In the genomic region with DNA sequence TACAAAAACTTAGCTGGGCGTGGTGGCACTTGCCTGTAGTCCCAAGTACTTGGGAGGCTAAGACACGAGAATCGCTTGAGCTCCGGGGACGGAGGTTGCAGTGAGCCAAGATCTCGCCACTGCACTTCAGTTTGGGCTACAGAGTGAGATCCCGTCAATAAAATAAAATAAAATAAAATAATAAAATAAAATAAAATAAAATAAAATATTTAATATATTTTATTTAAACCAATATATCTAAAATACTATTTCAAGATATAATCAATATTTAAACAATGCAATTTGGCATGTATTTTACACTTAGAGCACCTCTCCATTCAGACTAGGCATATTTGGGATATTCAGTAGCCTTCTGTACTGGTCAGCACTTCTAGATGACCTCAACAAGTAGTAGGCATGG, we compare ENCODE assay signal across 3 cellular contexts.
TF ChIP-seq lines count a peak whose summit lies in the region.

No MANE protein-coding gene starts in this region.

TF ChIP-seq in SK-N-SH, 30 proteins besides CTCF, POLR2A, EP300 and RAD21 (continued from another document):
- TF ChIP-seq, protein P1, sequence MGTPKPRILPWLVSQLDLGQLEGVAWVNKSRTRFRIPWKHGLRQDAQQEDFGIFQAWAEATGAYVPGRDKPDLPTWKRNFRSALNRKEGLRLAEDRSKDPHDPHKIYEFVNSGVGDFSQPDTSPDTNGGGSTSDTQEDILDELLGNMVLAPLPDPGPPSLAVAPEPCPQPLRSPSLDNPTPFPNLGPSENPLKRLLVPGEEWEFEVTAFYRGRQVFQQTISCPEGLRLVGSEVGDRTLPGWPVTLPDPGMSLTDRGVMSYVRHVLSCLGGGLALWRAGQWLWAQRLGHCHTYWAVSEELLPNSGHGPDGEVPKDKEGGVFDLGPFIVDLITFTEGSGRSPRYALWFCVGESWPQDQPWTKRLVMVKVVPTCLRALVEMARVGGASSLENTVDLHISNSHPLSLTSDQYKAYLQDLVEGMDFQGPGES (IDR thresholded peaks at IDR 0.05; ENCODE audit: low read depth, low read length): no peak
- no peak for TF ChIP-seq GABPA (IDR thresholded peaks at IDR 0.05; ENCODE audit: low read depth)

TF ChIP-seq in SK-N-SH treated with all-trans-retinoic acid at 6 μM for 48 hours, 23 proteins besides CTCF, POLR2A, EP300 and RAD21 (continued from another document):
- TF ChIP-seq, protein P2, sequence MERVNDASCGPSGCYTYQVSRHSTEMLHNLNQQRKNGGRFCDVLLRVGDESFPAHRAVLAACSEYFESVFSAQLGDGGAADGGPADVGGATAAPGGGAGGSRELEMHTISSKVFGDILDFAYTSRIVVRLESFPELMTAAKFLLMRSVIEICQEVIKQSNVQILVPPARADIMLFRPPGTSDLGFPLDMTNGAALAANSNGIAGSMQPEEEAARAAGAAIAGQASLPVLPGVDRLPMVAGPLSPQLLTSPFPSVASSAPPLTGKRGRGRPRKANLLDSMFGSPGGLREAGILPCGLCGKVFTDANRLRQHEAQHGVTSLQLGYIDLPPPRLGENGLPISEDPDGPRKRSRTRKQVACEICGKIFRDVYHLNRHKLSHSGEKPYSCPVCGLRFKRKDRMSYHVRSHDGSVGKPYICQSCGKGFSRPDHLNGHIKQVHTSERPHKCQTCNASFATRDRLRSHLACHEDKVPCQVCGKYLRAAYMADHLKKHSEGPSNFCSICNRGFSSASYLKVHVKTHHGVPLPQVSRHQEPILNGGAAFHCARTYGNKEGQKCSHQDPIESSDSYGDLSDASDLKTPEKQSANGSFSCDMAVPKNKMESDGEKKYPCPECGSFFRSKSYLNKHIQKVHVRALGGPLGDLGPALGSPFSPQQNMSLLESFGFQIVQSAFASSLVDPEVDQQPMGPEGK (CRISPR knock-in tag; IDR thresholded peaks at IDR 0.05; ENCODE audit: borderline replicate concordance): no peak
- TF ChIP-seq ZNF70 (CRISPR knock-in tag; IDR thresholded peaks at IDR 0.05): no peak
- TF ChIP-seq, protein P3, sequence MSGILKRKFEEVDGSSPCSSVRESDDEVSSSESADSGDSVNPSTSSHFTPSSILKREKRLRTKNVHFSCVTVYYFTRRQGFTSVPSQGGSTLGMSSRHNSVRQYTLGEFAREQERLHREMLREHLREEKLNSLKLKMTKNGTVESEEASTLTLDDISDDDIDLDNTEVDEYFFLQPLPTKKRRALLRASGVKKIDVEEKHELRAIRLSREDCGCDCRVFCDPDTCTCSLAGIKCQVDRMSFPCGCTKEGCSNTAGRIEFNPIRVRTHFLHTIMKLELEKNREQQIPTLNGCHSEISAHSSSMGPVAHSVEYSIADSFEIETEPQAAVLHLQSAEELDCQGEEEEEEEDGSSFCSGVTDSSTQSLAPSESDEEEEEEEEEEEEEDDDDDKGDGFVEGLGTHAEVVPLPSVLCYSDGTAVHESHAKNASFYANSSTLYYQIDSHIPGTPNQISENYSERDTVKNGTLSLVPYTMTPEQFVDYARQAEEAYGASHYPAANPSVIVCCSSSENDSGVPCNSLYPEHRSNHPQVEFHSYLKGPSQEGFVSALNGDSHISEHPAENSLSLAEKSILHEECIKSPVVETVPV (CRISPR knock-in tag; IDR thresholded peaks at IDR 0.05): no peak
- no peak for TF ChIP-seq OSR1 (CRISPR knock-in tag; IDR thresholded peaks at IDR 0.05)
- no peak for TF ChIP-seq BACH2 (CRISPR knock-in tag; IDR thresholded peaks at IDR 0.05; ENCODE audit: borderline replicate concordance)
- TF ChIP-seq ZNF8 (CRISPR knock-in tag; IDR thresholded peaks at IDR 0.05): no peak
- no peak for TF ChIP-seq RARB (CRISPR knock-in tag; IDR thresholded peaks at IDR 0.05)

TF ChIP-seq in GM23338, 12 proteins besides CTCF, POLR2A, EP300 and RAD21 (continued from another document):
- TF ChIP-seq, protein P4, sequence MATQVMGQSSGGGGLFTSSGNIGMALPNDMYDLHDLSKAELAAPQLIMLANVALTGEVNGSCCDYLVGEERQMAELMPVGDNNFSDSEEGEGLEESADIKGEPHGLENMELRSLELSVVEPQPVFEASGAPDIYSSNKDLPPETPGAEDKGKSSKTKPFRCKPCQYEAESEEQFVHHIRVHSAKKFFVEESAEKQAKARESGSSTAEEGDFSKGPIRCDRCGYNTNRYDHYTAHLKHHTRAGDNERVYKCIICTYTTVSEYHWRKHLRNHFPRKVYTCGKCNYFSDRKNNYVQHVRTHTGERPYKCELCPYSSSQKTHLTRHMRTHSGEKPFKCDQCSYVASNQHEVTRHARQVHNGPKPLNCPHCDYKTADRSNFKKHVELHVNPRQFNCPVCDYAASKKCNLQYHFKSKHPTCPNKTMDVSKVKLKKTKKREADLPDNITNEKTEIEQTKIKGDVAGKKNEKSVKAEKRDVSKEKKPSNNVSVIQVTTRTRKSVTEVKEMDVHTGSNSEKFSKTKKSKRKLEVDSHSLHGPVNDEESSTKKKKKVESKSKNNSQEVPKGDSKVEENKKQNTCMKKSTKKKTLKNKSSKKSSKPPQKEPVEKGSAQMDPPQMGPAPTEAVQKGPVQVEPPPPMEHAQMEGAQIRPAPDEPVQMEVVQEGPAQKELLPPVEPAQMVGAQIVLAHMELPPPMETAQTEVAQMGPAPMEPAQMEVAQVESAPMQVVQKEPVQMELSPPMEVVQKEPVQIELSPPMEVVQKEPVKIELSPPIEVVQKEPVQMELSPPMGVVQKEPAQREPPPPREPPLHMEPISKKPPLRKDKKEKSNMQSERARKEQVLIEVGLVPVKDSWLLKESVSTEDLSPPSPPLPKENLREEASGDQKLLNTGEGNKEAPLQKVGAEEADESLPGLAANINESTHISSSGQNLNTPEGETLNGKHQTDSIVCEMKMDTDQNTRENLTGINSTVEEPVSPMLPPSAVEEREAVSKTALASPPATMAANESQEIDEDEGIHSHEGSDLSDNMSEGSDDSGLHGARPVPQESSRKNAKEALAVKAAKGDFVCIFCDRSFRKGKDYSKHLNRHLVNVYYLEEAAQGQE (IDR thresholded peaks at IDR 0.05; ENCODE audit: unreplicated experiment): no peak
- no peak for TF ChIP-seq ZNF114 (CRISPR knock-in tag; IDR thresholded peaks at IDR 0.05)
- no peak for TF ChIP-seq JUNB (IDR thresholded peaks at IDR 0.05; ENCODE audit: unreplicated experiment)
- no peak for TF ChIP-seq EZH2 (IDR thresholded peaks at IDR 0.05; ENCODE audit: low read depth, unreplicated experiment)
- TF ChIP-seq, protein P5, sequence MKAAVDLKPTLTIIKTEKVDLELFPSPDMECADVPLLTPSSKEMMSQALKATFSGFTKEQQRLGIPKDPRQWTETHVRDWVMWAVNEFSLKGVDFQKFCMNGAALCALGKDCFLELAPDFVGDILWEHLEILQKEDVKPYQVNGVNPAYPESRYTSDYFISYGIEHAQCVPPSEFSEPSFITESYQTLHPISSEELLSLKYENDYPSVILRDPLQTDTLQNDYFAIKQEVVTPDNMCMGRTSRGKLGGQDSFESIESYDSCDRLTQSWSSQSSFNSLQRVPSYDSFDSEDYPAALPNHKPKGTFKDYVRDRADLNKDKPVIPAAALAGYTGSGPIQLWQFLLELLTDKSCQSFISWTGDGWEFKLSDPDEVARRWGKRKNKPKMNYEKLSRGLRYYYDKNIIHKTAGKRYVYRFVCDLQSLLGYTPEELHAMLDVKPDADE (IDR thresholded peaks at IDR 0.05): no peak
- TF ChIP-seq NANOG (IDR thresholded peaks at IDR 0.05; ENCODE audit: borderline replicate concordance): no peak
- TF ChIP-seq CREB1 (CRISPR knock-in tag; IDR thresholded peaks at IDR 0.05; ENCODE audit: low read depth): no peak
- TF ChIP-seq ZNF331 (CRISPR knock-in tag; IDR thresholded peaks at IDR 0.05; ENCODE audit: low read depth): no peak
- no peak for TF ChIP-seq POLR2AphosphoS5 (IDR thresholded peaks at IDR 0.05; ENCODE audit: low read depth)
- TF ChIP-seq, protein P6, sequence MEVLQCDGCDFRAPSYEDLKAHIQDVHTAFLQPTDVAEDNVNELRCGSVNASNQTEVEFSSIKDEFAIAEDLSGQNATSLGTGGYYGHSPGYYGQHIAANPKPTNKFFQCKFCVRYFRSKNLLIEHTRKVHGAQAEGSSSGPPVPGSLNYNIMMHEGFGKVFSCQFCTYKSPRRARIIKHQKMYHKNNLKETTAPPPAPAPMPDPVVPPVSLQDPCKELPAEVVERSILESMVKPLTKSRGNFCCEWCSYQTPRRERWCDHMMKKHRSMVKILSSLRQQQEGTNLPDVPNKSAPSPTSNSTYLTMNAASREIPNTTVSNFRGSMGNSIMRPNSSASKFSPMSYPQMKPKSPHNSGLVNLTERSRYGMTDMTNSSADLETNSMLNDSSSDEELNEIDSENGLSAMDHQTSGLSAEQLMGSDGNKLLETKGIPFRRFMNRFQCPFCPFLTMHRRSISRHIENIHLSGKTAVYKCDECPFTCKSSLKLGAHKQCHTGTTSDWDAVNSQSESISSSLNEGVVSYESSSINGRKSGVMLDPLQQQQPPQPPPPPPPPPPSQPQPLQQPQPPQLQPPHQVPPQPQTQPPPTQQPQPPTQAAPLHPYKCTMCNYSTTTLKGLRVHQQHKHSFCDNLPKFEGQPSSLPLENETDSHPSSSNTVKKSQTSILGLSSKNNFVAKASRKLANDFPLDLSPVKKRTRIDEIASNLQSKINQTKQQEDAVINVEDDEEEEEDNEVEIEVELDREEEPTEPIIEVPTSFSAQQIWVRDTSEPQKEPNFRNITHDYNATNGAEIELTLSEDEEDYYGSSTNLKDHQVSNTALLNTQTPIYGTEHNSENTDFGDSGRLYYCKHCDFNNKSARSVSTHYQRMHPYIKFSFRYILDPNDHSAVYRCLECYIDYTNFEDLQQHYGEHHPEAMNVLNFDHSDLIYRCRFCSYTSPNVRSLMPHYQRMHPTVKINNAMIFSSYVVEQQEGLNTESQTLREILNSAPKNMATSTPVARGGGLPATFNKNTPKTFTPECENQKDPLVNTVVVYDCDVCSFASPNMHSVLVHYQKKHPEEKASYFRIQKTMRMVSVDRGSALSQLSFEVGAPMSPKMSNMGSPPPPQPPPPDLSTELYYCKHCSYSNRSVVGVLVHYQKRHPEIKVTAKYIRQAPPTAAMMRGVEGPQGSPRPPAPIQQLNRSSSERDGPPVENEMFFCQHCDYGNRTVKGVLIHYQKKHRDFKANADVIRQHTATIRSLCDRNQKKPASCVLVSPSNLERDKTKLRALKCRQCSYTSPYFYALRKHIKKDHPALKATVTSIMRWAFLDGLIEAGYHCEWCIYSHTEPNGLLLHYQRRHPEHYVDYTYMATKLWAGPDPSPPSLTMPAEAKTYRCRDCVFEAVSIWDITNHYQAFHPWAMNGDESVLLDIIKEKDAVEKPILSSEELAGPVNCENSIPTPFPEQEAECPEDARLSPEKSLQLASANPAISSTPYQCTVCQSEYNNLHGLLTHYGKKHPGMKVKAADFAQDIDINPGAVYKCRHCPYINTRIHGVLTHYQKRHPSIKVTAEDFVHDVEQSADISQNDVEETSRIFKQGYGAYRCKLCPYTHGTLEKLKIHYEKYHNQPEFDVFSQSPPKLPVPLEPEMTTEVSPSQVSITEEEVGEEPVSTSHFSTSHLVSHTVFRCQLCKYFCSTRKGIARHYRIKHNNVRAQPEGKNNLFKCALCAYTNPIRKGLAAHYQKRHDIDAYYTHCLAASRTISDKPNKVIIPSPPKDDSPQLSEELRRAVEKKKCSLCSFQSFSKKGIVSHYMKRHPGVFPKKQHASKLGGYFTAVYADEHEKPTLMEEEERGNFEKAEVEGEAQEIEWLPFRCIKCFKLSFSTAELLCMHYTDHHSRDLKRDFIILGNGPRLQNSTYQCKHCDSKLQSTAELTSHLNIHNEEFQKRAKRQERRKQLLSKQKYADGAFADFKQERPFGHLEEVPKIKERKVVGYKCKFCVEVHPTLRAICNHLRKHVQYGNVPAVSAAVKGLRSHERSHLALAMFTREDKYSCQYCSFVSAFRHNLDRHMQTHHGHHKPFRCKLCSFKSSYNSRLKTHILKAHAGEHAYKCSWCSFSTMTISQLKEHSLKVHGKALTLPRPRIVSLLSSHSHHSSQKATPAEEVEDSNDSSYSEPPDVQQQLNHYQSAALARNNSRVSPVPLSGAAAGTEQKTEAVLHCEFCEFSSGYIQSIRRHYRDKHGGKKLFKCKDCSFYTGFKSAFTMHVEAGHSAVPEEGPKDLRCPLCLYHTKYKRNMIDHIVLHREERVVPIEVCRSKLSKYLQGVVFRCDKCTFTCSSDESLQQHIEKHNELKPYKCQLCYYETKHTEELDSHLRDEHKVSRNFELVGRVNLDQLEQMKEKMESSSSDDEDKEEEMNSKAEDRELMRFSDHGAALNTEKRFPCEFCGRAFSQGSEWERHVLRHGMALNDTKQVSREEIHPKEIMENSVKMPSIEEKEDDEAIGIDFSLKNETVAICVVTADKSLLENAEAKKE (CRISPR knock-in tag; IDR thresholded peaks at IDR 0.05): no peak
- no peak for TF ChIP-seq STAT1 (IDR thresholded peaks at IDR 0.05; ENCODE audit: unreplicated experiment)
